ENCODE assay signal across 1 cellular context in the genomic region with DNA sequence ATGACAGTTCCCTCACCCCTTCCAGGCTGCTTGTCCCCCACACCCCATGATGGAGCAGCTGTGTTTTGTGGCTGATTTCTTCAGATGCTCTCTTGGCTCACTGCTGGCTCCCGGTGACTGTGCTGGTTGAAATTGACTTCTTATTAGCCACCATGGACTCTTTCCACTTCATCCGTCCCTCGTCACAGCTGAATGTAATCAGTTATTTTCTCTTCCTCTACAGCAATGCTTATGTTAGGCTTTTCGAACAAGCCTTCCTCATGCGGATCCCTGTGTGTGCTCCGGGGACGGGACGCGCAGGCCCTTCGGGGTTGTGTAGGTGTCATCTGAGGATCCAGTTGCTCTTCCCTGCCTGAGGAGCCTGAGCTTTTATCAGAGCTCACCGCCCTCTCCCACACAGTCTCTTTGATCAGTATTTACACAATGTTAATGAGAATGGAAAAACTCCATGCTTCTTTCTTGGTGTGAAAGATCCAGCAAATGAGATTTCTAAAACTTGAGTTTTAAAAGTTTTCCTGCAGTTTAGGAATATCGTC.
TF ChIP-seq lines count a peak whose summit lies in the region.

No MANE protein-coding gene starts in this region.

TF ChIP-seq in IMR-90, 13 proteins besides CTCF, POLR2A, EP300 and RAD21:
- TF ChIP-seq MXI1 (IDR thresholded peaks at IDR 0.05; ENCODE audit: borderline replicate concordance, low read depth, low read length) (no peak), FOS (IDR thresholded peaks at IDR 0.05; ENCODE audit: low read depth, low read length) (no peak), BHLHE40 (IDR thresholded peaks at IDR 0.05; ENCODE audit: low read depth, low read length) (no peak), RCOR1 (IDR thresholded peaks at IDR 0.05; ENCODE audit: insufficient replicate concordance, low read length) (no peak), SMC3 (IDR thresholded peaks at IDR 0.05; ENCODE audit: low read depth, low read length) (no peak), USF2 (IDR thresholded peaks at IDR 0.05; ENCODE audit: low read depth, low read length) (no peak), RFX5 (IDR thresholded peaks at IDR 0.05; ENCODE audit: low read depth, low read length) (no peak), MAFK (IDR thresholded peaks at IDR 0.05; ENCODE audit: low read depth, low read length) (no peak), MAZ (IDR thresholded peaks at IDR 0.05; ENCODE audit: borderline replicate concordance, low read depth, low read length) (no peak), CHD1 (IDR thresholded peaks at IDR 0.05; ENCODE audit: low read depth, low read length) (no peak), NFE2L2 (IDR thresholded peaks at IDR 0.05; ENCODE audit: low read depth, low read length) (no peak), CEBPB (IDR thresholded peaks at IDR 0.05; ENCODE audit: low read depth, low read length) (no peak)
- TF ChIP-seq, protein P1, sequence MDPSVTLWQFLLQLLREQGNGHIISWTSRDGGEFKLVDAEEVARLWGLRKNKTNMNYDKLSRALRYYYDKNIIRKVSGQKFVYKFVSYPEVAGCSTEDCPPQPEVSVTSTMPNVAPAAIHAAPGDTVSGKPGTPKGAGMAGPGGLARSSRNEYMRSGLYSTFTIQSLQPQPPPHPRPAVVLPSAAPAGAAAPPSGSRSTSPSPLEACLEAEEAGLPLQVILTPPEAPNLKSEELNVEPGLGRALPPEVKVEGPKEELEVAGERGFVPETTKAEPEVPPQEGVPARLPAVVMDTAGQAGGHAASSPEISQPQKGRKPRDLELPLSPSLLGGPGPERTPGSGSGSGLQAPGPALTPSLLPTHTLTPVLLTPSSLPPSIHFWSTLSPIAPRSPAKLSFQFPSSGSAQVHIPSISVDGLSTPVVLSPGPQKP (IDR thresholded peaks at IDR 0.05; ENCODE audit: borderline replicate concordance, low read depth, low read length) = no peak
TF ChIP-seq in IMR-90: peak in this region for 0.
